1 cellular context compared by ENCODE assay signal in the genomic region with DNA sequence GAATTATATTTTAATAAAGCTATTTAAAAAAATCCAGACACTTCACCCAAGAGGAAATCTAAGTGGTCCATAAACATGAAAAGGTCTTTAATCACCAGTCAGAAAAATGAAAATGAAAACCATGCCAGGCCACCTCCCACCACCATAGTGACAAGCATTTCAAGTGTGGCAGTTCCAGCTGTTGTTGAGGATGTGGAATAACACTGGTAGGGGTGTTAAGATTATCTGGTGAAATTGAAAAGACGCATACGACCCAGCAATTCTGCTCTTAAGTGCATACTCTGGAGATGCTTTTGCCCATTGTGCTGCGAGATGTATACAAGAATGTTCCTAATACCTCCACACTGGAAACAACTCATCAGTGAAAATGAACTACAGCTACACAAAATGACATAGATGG.
TF ChIP-seq lines count a peak whose summit lies in the region.

No MANE protein-coding gene starts in this region.

TF ChIP-seq in WTC11, 78 proteins besides CTCF, POLR2A, EP300 and RAD21 (continued from another document):
- TF ChIP-seq, protein P1, sequence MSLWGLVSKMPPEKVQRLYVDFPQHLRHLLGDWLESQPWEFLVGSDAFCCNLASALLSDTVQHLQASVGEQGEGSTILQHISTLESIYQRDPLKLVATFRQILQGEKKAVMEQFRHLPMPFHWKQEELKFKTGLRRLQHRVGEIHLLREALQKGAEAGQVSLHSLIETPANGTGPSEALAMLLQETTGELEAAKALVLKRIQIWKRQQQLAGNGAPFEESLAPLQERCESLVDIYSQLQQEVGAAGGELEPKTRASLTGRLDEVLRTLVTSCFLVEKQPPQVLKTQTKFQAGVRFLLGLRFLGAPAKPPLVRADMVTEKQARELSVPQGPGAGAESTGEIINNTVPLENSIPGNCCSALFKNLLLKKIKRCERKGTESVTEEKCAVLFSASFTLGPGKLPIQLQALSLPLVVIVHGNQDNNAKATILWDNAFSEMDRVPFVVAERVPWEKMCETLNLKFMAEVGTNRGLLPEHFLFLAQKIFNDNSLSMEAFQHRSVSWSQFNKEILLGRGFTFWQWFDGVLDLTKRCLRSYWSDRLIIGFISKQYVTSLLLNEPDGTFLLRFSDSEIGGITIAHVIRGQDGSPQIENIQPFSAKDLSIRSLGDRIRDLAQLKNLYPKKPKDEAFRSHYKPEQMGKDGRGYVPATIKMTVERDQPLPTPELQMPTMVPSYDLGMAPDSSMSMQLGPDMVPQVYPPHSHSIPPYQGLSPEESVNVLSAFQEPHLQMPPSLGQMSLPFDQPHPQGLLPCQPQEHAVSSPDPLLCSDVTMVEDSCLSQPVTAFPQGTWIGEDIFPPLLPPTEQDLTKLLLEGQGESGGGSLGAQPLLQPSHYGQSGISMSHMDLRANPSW (CRISPR knock-in tag; conservative IDR thresholded peaks at IDR 0.05; ENCODE audit: low read depth): no peak
- no peak for TF ChIP-seq FOXK1 (CRISPR knock-in tag; IDR thresholded peaks at IDR 0.05)
- TF ChIP-seq, protein P2, sequence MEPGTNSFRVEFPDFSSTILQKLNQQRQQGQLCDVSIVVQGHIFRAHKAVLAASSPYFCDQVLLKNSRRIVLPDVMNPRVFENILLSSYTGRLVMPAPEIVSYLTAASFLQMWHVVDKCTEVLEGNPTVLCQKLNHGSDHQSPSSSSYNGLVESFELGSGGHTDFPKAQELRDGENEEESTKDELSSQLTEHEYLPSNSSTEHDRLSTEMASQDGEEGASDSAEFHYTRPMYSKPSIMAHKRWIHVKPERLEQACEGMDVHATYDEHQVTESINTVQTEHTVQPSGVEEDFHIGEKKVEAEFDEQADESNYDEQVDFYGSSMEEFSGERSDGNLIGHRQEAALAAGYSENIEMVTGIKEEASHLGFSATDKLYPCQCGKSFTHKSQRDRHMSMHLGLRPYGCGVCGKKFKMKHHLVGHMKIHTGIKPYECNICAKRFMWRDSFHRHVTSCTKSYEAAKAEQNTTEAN (CRISPR knock-in tag; IDR thresholded peaks at IDR 0.05): no peak
- TF ChIP-seq NR1H2 (CRISPR knock-in tag; IDR thresholded peaks at IDR 0.05): no peak
- TF ChIP-seq JUN (CRISPR knock-in tag; IDR thresholded peaks at IDR 0.05): no peak
- TF ChIP-seq MXD4 (CRISPR knock-in tag; IDR thresholded peaks at IDR 0.05; ENCODE audit: borderline replicate concordance): no peak
- no peak for TF ChIP-seq NFATC4 (CRISPR knock-in tag; IDR thresholded peaks at IDR 0.05)
- no peak for TF ChIP-seq RELA (CRISPR knock-in tag; IDR thresholded peaks at IDR 0.05; ENCODE audit: borderline replicate concordance)
